In the genomic region with DNA sequence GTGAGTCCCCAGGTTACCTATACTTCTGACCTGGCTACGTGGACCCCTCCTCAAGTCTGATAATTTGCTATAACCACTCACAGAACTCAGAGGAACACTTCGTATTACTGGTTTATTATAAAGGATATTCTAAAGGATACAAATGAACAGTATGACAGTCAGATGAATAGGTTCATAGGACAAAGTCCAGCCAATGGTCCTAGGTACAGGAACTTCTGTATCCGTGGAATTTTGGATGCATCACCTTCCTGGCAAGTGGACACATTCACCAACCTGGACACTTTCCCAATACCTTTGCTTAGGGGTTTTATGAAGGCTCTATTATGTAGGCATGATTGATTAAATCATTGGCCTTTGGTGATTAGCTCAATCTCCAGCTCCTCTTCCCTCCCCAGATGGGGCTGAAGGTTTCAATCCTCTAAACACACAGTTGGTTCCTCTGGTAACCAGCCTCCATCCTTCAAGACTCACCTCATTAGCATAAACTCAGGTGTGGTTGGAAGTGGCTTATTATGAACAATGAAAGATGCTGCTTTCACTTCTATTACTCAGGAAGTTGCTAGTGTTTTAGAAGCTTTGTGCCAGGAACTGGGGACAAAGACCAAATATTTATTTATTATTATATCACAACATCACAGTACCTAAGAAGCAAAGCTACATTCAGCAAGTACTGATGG, we compare ENCODE assay signal across 18 cellular contexts.
A peak's percentile ranks its signal among the peaks of the same experiment; 100 is the strongest.
DNase-seq lines count a peak whose midpoint lies in the region; ATAC-seq, FAIRE-seq and TF ChIP-seq lines count a peak whose summit lies in the region.
"Had no signal": no experiment of that assay in that cellular context is flagged by ENCODE, and none has a peak within 500 bp of the region (broad histone marks: within the 10 kb centered on the region; RNA-seq: fewer than 3 reads in every experiment).

No MANE protein-coding gene starts in this region.

- no peak overlapping the region for H3K4me3 Mint-ChIP-seq in activated naive CD4-positive, alpha-beta T cell treated with anti-CD3 and anti-CD28 coated beads for 36 hours
- H3K4me3 Mint-ChIP-seq in activated naive CD4-positive, alpha-beta T cell treated with anti-CD3 and anti-CD28 coated beads, Interleukin-2, amount 10 ng/mL, durations not matched to agents 7 days and 5 days: no peak overlapping the region
- H3K4me3 Mint-ChIP-seq: CD14-positive monocyte had no signal

- H3K9me3 ChIP-seq in Panc1 (ENCODE audit: control insufficient read depth, insufficient read depth, low read depth, low read length): no peaks in the 10 kb centered on the region
- no peaks in the 10 kb centered on the region for H3K9me3 ChIP-seq in keratinocyte (ENCODE audit: control insufficient read depth, low read depth, low read length)
- H3K9me3 ChIP-seq in left ventricle myocardium inferior (replicated peaks): no peaks in the 10 kb centered on the region
- H3K9me3 ChIP-seq: HAP-1 had no signal

- no peak overlapping the region for H3K4me2 ChIP-seq in keratinocyte (ENCODE audit: control insufficient read depth, extremely low read depth, insufficient read depth, low read depth, low read length)

- no peak overlapping the region for H3K27ac Mint-ChIP-seq in activated naive CD4-positive, alpha-beta T cell treated with anti-CD3 and anti-CD28 coated beads for 36 hours
- H3K27ac Mint-ChIP-seq in activated naive CD4-positive, alpha-beta T cell treated with anti-CD3 and anti-CD28 coated beads, Interleukin-2, amount 10 ng/mL, durations not matched to agents 7 days and 5 days: no peak overlapping the region
- H3K27ac Mint-ChIP-seq: CD14-positive monocyte had no signal

- peak; percentile 17 for FAIRE-seq in keratinocyte (lab: Jason Lieb, UNC)
- FAIRE-seq: HTR-8/SVneo had no signal

- TF ChIP-seq CTCF in Panc1 (IDR thresholded peaks at IDR 0.05) (no peak), keratinocyte (optimal IDR thresholded peaks at IDR 0.05 in 1 of 3, IDR thresholded peaks at IDR 0.05 in 1 of 3, conservative IDR thresholded peaks at IDR 0.05 in 1 of 3; ENCODE audit: extremely low read depth in 1 of 3, insufficient read depth in 2 of 3, low read length in 3 of 3) (no peak), left ventricle myocardium inferior (IDR thresholded peaks at IDR 0.05; ENCODE audit: borderline replicate concordance) (no peak)

- intact Hi-C loops in activated naive CD4-positive, alpha-beta T cell treated with anti-CD3 and anti-CD28 coated beads for 36 hours (cut with micrococcal nuclease): no loop called here
- intact Hi-C loops in Panc1 (cut with micrococcal nuclease; ENCODE audit: unreplicated experiment) (no loop called here), left ventricle myocardium inferior (cut with micrococcal nuclease) (no loop called here)

- H3K4me3 ChIP-seq in Panc1 (ENCODE audit: low read depth in 2 of 2, low read length in 2 of 2) (no peak overlapping the region), keratinocyte (ENCODE audit: control insufficient read depth in 2 of 3, extremely low read depth in 1 of 3, insufficient read depth in 2 of 3, low read depth in 1 of 3, low read length in 3 of 3) (no peak overlapping the region), left ventricle myocardium inferior (no peak overlapping the region)
- H3K4me3 ChIP-seq: HAP-1, SK-N-MC had no signal

- H3K9me1 ChIP-seq in keratinocyte (ENCODE audit: control insufficient read depth, extremely low read depth, insufficient read depth, low read length): no peaks in the 10 kb centered on the region

- ATAC-seq in Panc1 (no peak), HG03097 (IDR thresholded peaks at IDR 0.05; ENCODE audit: low FRiP score, unreplicated experiment) (no peak)

- H3K9ac ChIP-seq in keratinocyte (ENCODE audit: control insufficient read depth, extremely low read depth, insufficient read depth, low read length): no peak overlapping the region

- H3K27me3 ChIP-seq in Panc1 (ENCODE audit: control insufficient read depth, insufficient read depth, low read length) (no peaks in the 10 kb centered on the region), keratinocyte (ENCODE audit: control insufficient read depth, extremely low read depth, insufficient read depth, low read length) (no peaks in the 10 kb centered on the region), left ventricle myocardium inferior (ENCODE audit: low read depth) (no peaks in the 10 kb centered on the region)

- in situ Hi-C loops in Panc1 (cut with HindIII; ENCODE audit: low pct_unique_long_range_greater_than_20kb, low sequenced_read_pairs): no loop called here

- no peaks in the 10 kb centered on the region for H4K20me1 ChIP-seq in keratinocyte (ENCODE audit: control insufficient read depth, extremely low read depth, insufficient read depth, low read length)

- no peaks in the 10 kb centered on the region for H3K9me3 Mint-ChIP-seq in activated naive CD4-positive, alpha-beta T cell treated with anti-CD3 and anti-CD28 coated beads for 36 hours
- no peaks in the 10 kb centered on the region for H3K9me3 Mint-ChIP-seq in activated naive CD4-positive, alpha-beta T cell treated with anti-CD3 and anti-CD28 coated beads, Interleukin-2, amount 10 ng/mL, durations not matched to agents 7 days and 5 days

- CTCF ChIA-PET in activated naive CD4-positive, alpha-beta T cell treated with anti-CD3 and anti-CD28 coated beads for 36 hours (lab: Charles Lee): interaction anchor here (1.0 kb wide), 1 partner anchor 48 kb away, joined by 3 read pairs; no protein-coding TSS in a partner anchor
- CTCF ChIA-PET in activated naive CD4-positive, alpha-beta T cell treated with anti-CD3 and anti-CD28 coated beads, Interleukin-2, amount 10 ng/mL, durations not matched to agents 7 days and 5 days (lab: Charles Lee): interaction anchor here (0.7 to 1.0 kb wide), 2 partner anchors 150 to 465 kb away, joined by 3 read pairs; partner anchors contain the start of genes ELL2 and RFESD
- CTCF ChIA-PET in Panc1 (lab: Charles Lee): no interaction called here

- POLR2A ChIA-PET in Panc1 (lab: Charles Lee): no interaction called here

- peaks cover 8% of the 10 kb centered on the region; the same call in 1 of the 2 replicates for H3K4me1 ChIP-seq in Panc1 (ENCODE audit: control insufficient read depth, insufficient read depth, low read length)
- peaks cover 30% of the 10 kb centered on the region for H3K4me1 ChIP-seq in keratinocyte (ENCODE audit: control insufficient read depth, extremely low read depth, insufficient read depth, low read length)
- peaks cover 12% of the 10 kb centered on the region for H3K4me1 ChIP-seq in left ventricle myocardium inferior
- H3K4me1 ChIP-seq: HAP-1 had no signal

- DNase-seq in activated naive CD4-positive, alpha-beta T cell treated with anti-CD3 and anti-CD28 coated beads for 36 hours: peak; percentile 14
- no peak for DNase-seq in activated naive CD4-positive, alpha-beta T cell treated with anti-CD3 and anti-CD28 coated beads, Interleukin-2, amount 10 ng/mL, durations not matched to agents 7 days and 5 days
- DNase-seq in Panc1 (ENCODE audit: low read depth, low spot score) (no peak), keratinocyte (ENCODE audit: low read depth, low spot score) (no peak), left ventricle myocardium inferior (no peak)
- no peak for DNase-seq in stimulated activated CD4-positive, alpha-beta T cell treated with anti-CD3 and anti-CD28 coated beads, Interleukin-2, amount 100 ng/mL, for 24 hours
- DNase-seq: DMS79 treated with DMSO at 0.1 percent for 48 hours, Kasumi-1, NCI-H1105, NCI-H2081, NCI-H748 treated with DMSO at 0.1 percent for 48 hours, OCI-M1, SHP77 had no signal

- H3K27ac ChIP-seq in Panc1 (ENCODE audit: low read length) (peak overlapping the region; percentile 37), keratinocyte (ENCODE audit: control insufficient read depth, insufficient read depth, low read length) (no peak overlapping the region), left ventricle myocardium inferior (replicated peaks) (no peak overlapping the region)
- H3K27ac ChIP-seq: SK-N-MC had no signal

- no peaks in the 10 kb centered on the region for H3K36me3 Mint-ChIP-seq in activated naive CD4-positive, alpha-beta T cell treated with anti-CD3 and anti-CD28 coated beads for 36 hours (ENCODE audit: low read depth)
- no peaks in the 10 kb centered on the region for H3K36me3 Mint-ChIP-seq in activated naive CD4-positive, alpha-beta T cell treated with anti-CD3 and anti-CD28 coated beads, Interleukin-2, amount 10 ng/mL, durations not matched to agents 7 days and 5 days
- H3K36me3 Mint-ChIP-seq: CD14-positive monocyte had no signal

- H2AFZ ChIP-seq in keratinocyte (ENCODE audit: control insufficient read depth, low read length): no peak overlapping the region

- H3K27me3 Mint-ChIP-seq in activated naive CD4-positive, alpha-beta T cell treated with anti-CD3 and anti-CD28 coated beads for 36 hours (ENCODE audit: low read depth): peaks cover 4% of the 10 kb centered on the region
- H3K27me3 Mint-ChIP-seq in activated naive CD4-positive, alpha-beta T cell treated with anti-CD3 and anti-CD28 coated beads, Interleukin-2, amount 10 ng/mL, durations not matched to agents 7 days and 5 days: no peaks in the 10 kb centered on the region

- H3K4me1 Mint-ChIP-seq in activated naive CD4-positive, alpha-beta T cell treated with anti-CD3 and anti-CD28 coated beads for 36 hours (ENCODE audit: low read depth): peaks cover 28% of the 10 kb centered on the region
- peaks cover 11% of the 10 kb centered on the region for H3K4me1 Mint-ChIP-seq in activated naive CD4-positive, alpha-beta T cell treated with anti-CD3 and anti-CD28 coated beads, Interleukin-2, amount 10 ng/mL, durations not matched to agents 7 days and 5 days

- no TSS peak for BruUV-seq in Panc1 (replicated peaks; lab: Mats Ljungman, UMichigan)

- dilution Hi-C loops in keratinocyte (cut with MboI; ENCODE audit: extremely low pct_ligation_motif_present, low sequenced_read_pairs): no loop called here

- H3K79me2 ChIP-seq in keratinocyte (ENCODE audit: control insufficient read depth, insufficient read depth, low read length): no peaks in the 10 kb centered on the region

- no peaks in the 10 kb centered on the region for H3K36me3 ChIP-seq in Panc1 (ENCODE audit: control insufficient read depth, insufficient read depth, low read length)
- H3K36me3 ChIP-seq in keratinocyte (ENCODE audit: control insufficient read depth in 2 of 2, extremely low read depth in 1 of 2, insufficient read depth in 2 of 2, low read length in 2 of 2): no peaks in the 10 kb centered on the region
- no peaks in the 10 kb centered on the region for H3K36me3 ChIP-seq in left ventricle myocardium inferior
- H3K36me3 ChIP-seq: HAP-1 had no signal
